Comparison of ENCODE assay signal across 1 cellular context in the genomic region with DNA sequence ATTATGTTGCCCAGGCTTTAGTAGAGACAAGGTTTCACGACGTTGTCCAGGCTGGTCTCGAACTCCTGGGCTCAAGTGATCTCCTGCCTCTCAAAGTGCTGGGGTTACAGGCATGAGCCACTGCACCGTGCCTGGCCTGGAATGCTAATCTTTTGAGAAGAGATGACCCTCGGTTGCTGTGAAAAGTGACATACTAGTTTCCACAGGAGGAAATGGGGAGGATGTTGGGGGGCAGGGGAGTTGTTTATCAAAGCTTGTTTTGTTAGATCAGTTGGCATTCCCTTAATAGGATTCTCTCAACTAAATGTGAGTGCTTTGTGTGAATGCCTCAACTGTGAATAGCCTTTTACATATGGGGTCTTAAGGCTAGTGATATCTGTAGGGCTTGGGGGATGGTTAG.
TF ChIP-seq lines count a peak whose summit lies in the region.

No MANE protein-coding gene starts in this region.

TF ChIP-seq in K562, 482 proteins besides CTCF, POLR2A, EP300 and RAD21 (continued from another document):
- TF ChIP-seq, protein P1, sequence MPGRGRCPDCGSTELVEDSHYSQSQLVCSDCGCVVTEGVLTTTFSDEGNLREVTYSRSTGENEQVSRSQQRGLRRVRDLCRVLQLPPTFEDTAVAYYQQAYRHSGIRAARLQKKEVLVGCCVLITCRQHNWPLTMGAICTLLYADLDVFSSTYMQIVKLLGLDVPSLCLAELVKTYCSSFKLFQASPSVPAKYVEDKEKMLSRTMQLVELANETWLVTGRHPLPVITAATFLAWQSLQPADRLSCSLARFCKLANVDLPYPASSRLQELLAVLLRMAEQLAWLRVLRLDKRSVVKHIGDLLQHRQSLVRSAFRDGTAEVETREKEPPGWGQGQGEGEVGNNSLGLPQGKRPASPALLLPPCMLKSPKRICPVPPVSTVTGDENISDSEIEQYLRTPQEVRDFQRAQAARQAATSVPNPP (IDR thresholded peaks at IDR 0.05; ENCODE audit: borderline replicate concordance, insufficient read depth, insufficient read length), result no peak
